Comparison of ENCODE assay signal across 2 cellular contexts in the genomic region with DNA sequence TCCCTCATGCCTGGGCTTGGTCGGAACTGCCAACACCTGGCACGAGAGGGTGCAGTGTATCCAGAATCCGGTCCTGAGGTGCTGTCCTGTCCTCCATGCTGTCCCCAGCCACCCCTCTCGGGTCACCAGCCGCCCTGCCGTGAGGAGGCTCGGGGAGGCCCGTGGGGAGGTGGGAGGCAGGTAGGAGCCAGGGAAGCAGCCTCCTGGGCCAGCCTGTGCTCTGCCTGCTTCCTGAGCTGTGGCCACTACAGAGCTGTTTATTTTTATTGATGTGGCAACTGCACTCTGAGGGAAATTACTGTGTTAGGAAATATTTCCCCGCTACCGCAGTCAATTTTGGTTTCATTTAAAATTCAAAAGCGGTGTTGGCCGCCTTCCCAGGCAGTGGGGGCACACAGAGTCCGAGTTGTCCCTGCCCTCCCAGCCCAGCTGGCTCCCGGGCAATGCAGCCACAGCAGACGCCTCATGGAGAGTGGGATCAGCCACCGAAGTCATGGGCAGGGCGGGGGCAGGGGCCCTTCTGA.
A peak's percentile ranks its signal among the peaks of the same experiment; 100 is the strongest.
TF ChIP-seq lines count a peak whose summit lies in the region.

No MANE protein-coding gene starts in this region.

TF ChIP-seq in IMR-90, 13 proteins besides CTCF, POLR2A, EP300 and RAD21:
- no peak for TF ChIP-seq SMC3 (IDR thresholded peaks at IDR 0.05; ENCODE audit: low read depth, low read length)
- peak; percentile 93 for TF ChIP-seq CEBPB (IDR thresholded peaks at IDR 0.05; ENCODE audit: low read depth, low read length)
- TF ChIP-seq, protein P1, sequence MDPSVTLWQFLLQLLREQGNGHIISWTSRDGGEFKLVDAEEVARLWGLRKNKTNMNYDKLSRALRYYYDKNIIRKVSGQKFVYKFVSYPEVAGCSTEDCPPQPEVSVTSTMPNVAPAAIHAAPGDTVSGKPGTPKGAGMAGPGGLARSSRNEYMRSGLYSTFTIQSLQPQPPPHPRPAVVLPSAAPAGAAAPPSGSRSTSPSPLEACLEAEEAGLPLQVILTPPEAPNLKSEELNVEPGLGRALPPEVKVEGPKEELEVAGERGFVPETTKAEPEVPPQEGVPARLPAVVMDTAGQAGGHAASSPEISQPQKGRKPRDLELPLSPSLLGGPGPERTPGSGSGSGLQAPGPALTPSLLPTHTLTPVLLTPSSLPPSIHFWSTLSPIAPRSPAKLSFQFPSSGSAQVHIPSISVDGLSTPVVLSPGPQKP (IDR thresholded peaks at IDR 0.05; ENCODE audit: borderline replicate concordance, low read depth, low read length) = no peak
- 0 out of 2 replicates have a peak, but pooled peaks have one; percentile 29 for TF ChIP-seq FOS (IDR thresholded peaks at IDR 0.05; ENCODE audit: low read depth, low read length)
- no peak for TF ChIP-seq NFE2L2 (IDR thresholded peaks at IDR 0.05; ENCODE audit: low read depth, low read length)
- TF ChIP-seq BHLHE40 (IDR thresholded peaks at IDR 0.05; ENCODE audit: low read depth, low read length) = peak; percentile 64; the same call in 1 of the 2 replicates
- TF ChIP-seq, protein P2, sequence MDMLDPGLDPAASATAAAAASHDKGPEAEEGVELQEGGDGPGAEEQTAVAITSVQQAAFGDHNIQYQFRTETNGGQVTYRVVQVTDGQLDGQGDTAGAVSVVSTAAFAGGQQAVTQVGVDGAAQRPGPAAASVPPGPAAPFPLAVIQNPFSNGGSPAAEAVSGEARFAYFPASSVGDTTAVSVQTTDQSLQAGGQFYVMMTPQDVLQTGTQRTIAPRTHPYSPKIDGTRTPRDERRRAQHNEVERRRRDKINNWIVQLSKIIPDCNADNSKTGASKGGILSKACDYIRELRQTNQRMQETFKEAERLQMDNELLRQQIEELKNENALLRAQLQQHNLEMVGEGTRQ (IDR thresholded peaks at IDR 0.05; ENCODE audit: low read depth, low read length) = no peak
- no peak for TF ChIP-seq RCOR1 (IDR thresholded peaks at IDR 0.05; ENCODE audit: insufficient replicate concordance, low read length)
- no peak for TF ChIP-seq RFX5 (IDR thresholded peaks at IDR 0.05; ENCODE audit: low read depth, low read length)
- no peak for TF ChIP-seq MAFK (IDR thresholded peaks at IDR 0.05; ENCODE audit: low read depth, low read length)
- no peak for TF ChIP-seq CHD1 (IDR thresholded peaks at IDR 0.05; ENCODE audit: low read depth, low read length)
- peak; percentile 72; the same call in 1 of the 2 replicates for TF ChIP-seq MAZ (IDR thresholded peaks at IDR 0.05; ENCODE audit: borderline replicate concordance, low read depth, low read length)
TF ChIP-seq in IMR-90: peak in this region for 4.

TF ChIP-seq in HepG2, 621 proteins besides CTCF, POLR2A, EP300 and RAD21:
- TF ChIP-seq ZNF296 (CRISPR knock-in tag; conservative IDR thresholded peaks at IDR 0.05) = no peak
- TF ChIP-seq, protein P3, sequence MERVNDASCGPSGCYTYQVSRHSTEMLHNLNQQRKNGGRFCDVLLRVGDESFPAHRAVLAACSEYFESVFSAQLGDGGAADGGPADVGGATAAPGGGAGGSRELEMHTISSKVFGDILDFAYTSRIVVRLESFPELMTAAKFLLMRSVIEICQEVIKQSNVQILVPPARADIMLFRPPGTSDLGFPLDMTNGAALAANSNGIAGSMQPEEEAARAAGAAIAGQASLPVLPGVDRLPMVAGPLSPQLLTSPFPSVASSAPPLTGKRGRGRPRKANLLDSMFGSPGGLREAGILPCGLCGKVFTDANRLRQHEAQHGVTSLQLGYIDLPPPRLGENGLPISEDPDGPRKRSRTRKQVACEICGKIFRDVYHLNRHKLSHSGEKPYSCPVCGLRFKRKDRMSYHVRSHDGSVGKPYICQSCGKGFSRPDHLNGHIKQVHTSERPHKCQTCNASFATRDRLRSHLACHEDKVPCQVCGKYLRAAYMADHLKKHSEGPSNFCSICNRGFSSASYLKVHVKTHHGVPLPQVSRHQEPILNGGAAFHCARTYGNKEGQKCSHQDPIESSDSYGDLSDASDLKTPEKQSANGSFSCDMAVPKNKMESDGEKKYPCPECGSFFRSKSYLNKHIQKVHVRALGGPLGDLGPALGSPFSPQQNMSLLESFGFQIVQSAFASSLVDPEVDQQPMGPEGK (CRISPR knock-in tag; IDR thresholded peaks at IDR 0.05) = no peak
- no peak for TF ChIP-seq ZNF260 (CRISPR knock-in tag; IDR thresholded peaks at IDR 0.05; ENCODE audit: borderline replicate concordance, low read depth)
- TF ChIP-seq SALL2 (CRISPR knock-in tag; IDR thresholded peaks at IDR 0.05) = no peak
- TF ChIP-seq, protein P4, sequence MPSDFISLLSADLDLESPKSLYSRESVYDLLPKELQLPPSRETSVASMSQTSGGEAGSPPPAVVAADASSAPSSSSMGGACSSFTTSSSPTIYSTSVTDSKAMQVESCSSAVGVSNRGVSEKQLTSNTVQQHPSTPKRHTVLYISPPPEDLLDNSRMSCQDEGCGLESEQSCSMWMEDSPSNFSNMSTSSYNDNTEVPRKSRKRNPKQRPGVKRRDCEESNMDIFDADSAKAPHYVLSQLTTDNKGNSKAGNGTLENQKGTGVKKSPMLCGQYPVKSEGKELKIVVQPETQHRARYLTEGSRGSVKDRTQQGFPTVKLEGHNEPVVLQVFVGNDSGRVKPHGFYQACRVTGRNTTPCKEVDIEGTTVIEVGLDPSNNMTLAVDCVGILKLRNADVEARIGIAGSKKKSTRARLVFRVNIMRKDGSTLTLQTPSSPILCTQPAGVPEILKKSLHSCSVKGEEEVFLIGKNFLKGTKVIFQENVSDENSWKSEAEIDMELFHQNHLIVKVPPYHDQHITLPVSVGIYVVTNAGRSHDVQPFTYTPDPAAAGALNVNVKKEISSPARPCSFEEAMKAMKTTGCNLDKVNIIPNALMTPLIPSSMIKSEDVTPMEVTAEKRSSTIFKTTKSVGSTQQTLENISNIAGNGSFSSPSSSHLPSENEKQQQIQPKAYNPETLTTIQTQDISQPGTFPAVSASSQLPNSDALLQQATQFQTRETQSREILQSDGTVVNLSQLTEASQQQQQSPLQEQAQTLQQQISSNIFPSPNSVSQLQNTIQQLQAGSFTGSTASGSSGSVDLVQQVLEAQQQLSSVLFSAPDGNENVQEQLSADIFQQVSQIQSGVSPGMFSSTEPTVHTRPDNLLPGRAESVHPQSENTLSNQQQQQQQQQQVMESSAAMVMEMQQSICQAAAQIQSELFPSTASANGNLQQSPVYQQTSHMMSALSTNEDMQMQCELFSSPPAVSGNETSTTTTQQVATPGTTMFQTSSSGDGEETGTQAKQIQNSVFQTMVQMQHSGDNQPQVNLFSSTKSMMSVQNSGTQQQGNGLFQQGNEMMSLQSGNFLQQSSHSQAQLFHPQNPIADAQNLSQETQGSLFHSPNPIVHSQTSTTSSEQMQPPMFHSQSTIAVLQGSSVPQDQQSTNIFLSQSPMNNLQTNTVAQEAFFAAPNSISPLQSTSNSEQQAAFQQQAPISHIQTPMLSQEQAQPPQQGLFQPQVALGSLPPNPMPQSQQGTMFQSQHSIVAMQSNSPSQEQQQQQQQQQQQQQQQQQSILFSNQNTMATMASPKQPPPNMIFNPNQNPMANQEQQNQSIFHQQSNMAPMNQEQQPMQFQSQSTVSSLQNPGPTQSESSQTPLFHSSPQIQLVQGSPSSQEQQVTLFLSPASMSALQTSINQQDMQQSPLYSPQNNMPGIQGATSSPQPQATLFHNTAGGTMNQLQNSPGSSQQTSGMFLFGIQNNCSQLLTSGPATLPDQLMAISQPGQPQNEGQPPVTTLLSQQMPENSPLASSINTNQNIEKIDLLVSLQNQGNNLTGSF (CRISPR knock-in tag; IDR thresholded peaks at IDR 0.05) = no peak
- no peak for TF ChIP-seq PAF1 (CRISPR knock-in tag; IDR thresholded peaks at IDR 0.05)
- TF ChIP-seq, protein P5, sequence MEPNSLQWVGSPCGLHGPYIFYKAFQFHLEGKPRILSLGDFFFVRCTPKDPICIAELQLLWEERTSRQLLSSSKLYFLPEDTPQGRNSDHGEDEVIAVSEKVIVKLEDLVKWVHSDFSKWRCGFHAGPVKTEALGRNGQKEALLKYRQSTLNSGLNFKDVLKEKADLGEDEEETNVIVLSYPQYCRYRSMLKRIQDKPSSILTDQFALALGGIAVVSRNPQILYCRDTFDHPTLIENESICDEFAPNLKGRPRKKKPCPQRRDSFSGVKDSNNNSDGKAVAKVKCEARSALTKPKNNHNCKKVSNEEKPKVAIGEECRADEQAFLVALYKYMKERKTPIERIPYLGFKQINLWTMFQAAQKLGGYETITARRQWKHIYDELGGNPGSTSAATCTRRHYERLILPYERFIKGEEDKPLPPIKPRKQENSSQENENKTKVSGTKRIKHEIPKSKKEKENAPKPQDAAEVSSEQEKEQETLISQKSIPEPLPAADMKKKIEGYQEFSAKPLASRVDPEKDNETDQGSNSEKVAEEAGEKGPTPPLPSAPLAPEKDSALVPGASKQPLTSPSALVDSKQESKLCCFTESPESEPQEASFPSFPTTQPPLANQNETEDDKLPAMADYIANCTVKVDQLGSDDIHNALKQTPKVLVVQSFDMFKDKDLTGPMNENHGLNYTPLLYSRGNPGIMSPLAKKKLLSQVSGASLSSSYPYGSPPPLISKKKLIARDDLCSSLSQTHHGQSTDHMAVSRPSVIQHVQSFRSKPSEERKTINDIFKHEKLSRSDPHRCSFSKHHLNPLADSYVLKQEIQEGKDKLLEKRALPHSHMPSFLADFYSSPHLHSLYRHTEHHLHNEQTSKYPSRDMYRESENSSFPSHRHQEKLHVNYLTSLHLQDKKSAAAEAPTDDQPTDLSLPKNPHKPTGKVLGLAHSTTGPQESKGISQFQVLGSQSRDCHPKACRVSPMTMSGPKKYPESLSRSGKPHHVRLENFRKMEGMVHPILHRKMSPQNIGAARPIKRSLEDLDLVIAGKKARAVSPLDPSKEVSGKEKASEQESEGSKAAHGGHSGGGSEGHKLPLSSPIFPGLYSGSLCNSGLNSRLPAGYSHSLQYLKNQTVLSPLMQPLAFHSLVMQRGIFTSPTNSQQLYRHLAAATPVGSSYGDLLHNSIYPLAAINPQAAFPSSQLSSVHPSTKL (CRISPR knock-in tag; IDR thresholded peaks at IDR 0.05) = no peak
- no peak for TF ChIP-seq CAMTA2 (CRISPR knock-in tag; IDR thresholded peaks at IDR 0.05; ENCODE audit: borderline replicate concordance)
